21 cellular contexts compared by ENCODE assay signal in genomic region chr2:76298022-76298421, GRCh38.
DNase-seq lines count a peak whose midpoint lies in the region; ATAC-seq, FAIRE-seq and TF ChIP-seq lines count a peak whose summit lies in the region.
"Had no signal": no experiment of that assay in that cellular context is flagged by ENCODE, and none has a peak within 500 bp of the region (broad histone marks: within the 10 kb centered on the region; RNA-seq: fewer than 3 reads in every experiment).

No MANE protein-coding gene starts in this region.

- TF ChIP-seq CTCF in bronchial epithelial cell (IDR thresholded peaks at IDR 0.05; ENCODE audit: insufficient read depth, low read length, severe bottlenecking) (no peak), Peyer's patch (IDR thresholded peaks at IDR 0.05) (no peak), esophagus squamous epithelium (IDR thresholded peaks at IDR 0.05) (no peak)

- no peaks in the 10 kb centered on the region for H3K4me1 Mint-ChIP-seq in stimulated activated memory B cell treated with anti-CD40 and anti-IgM and Interleukin-4, amounts not matched to agents 10 μg/mL and 1 μg/mL and 100 μg/mL, for 72 hours
- no peaks in the 10 kb centered on the region for H3K4me1 Mint-ChIP-seq in activated naive CD4-positive, alpha-beta T cell treated with anti-CD3 and anti-CD28 coated beads for 36 hours (ENCODE audit: low read depth)
- H3K4me1 Mint-ChIP-seq: B cell; CD4-positive, CD25-positive, alpha-beta regulatory T cell had no signal

- peak overlapping the region; percentile 38 for H2AFZ ChIP-seq in neuron (ENCODE audit: low read depth, low read length)

- H3K4me3 ChIP-seq in bronchial epithelial cell (ENCODE audit: low read depth, low read length) (no peak overlapping the region), neuron (ENCODE audit: low read length) (no peak overlapping the region), Peyer's patch (no peak overlapping the region), esophagus squamous epithelium (no peak overlapping the region)
- H3K4me3 ChIP-seq: BLaER1 had no signal

- no peak overlapping the region for H3K27ac ChIP-seq in epithelial cell of prostate
- H3K27ac ChIP-seq in Peyer's patch: no peak overlapping the region
- H3K27ac ChIP-seq in esophagus squamous epithelium: no peak overlapping the region
- H3K27ac ChIP-seq: BLaER1, C4-2B had no signal

- ATAC-seq in stimulated activated memory B cell treated with anti-CD40 and anti-IgM and Interleukin-4, amounts not matched to agents 10 μg/mL and 1 μg/mL and 100 μg/mL, for 72 hours: no peak
- ATAC-seq: CD8-positive, alpha-beta T cell had no signal

- CTCF ChIA-PET in activated naive CD4-positive, alpha-beta T cell treated with anti-CD3 and anti-CD28 coated beads for 36 hours (lab: Charles Lee): no interaction called here

- intact Hi-C loops in esophagus squamous epithelium (cut with DNase I): no loop called here
- intact Hi-C loops in activated naive CD4-positive, alpha-beta T cell treated with anti-CD3 and anti-CD28 coated beads for 36 hours (cut with micrococcal nuclease): no loop called here

- H3K27ac Mint-ChIP-seq in stimulated activated memory B cell treated with anti-CD40 and anti-IgM and Interleukin-4, amounts not matched to agents 10 μg/mL and 1 μg/mL and 100 μg/mL, for 72 hours: no peak overlapping the region
- H3K27ac Mint-ChIP-seq in activated naive CD4-positive, alpha-beta T cell treated with anti-CD3 and anti-CD28 coated beads for 36 hours: no peak overlapping the region
- H3K27ac Mint-ChIP-seq: B cell; CD4-positive, CD25-positive, alpha-beta regulatory T cell; CD8-positive, alpha-beta T cell had no signal

- H3K9me3 ChIP-seq in neuron (ENCODE audit: low read length): no peaks in the 10 kb centered on the region
- no peaks in the 10 kb centered on the region for H3K9me3 ChIP-seq in Peyer's patch
- no peaks in the 10 kb centered on the region for H3K9me3 ChIP-seq in esophagus squamous epithelium
- H3K9me3 ChIP-seq: Caco-2 had no signal

- H3K4me3 Mint-ChIP-seq in stimulated activated memory B cell treated with anti-CD40 and anti-IgM and Interleukin-4, amounts not matched to agents 10 μg/mL and 1 μg/mL and 100 μg/mL, for 72 hours: no peak overlapping the region
- H3K4me3 Mint-ChIP-seq in activated naive CD4-positive, alpha-beta T cell treated with anti-CD3 and anti-CD28 coated beads for 36 hours: no peak overlapping the region
- H3K4me3 Mint-ChIP-seq: B cell; CD4-positive, CD25-positive, alpha-beta regulatory T cell; CD8-positive, alpha-beta T cell had no signal

- H3K36me3 ChIP-seq in bronchial epithelial cell (ENCODE audit: control insufficient read depth, insufficient read depth, low read length) (no peaks in the 10 kb centered on the region), neuron (ENCODE audit: insufficient read depth, low read length) (no peaks in the 10 kb centered on the region), Peyer's patch (no peaks in the 10 kb centered on the region), esophagus squamous epithelium (no peaks in the 10 kb centered on the region)

- H3K4me1 ChIP-seq in neuron (ENCODE audit: insufficient read depth, low read length) (peaks cover 3% of the 10 kb centered on the region), Peyer's patch (no peaks in the 10 kb centered on the region), esophagus squamous epithelium (no peaks in the 10 kb centered on the region)
- H3K4me1 ChIP-seq: Caco-2 had no signal

- DNase-seq in NCI-H526 (lab: John Stamatoyannopoulos, UW) (peak; percentile 71 to 80), bronchial epithelial cell (ENCODE audit: low read depth) (peak; percentile 59), epithelial cell of prostate (ENCODE audit: low read depth, low spot score) (peak; percentile 20), Peyer's patch (no peak), esophagus squamous epithelium (lab: John Stamatoyannopoulos, UW) (no peak)
- no peak for DNase-seq in activated naive CD4-positive, alpha-beta T cell treated with anti-CD3 and anti-CD28 coated beads for 36 hours
- DNase-seq: Caco-2; CD4-positive, CD25-positive, alpha-beta regulatory T cell; CD8-positive, alpha-beta T cell; DMS153; DND-41; H7; HCEC 1CT had no signal

- peaks cover 3% of the 10 kb centered on the region for H3K9me3 Mint-ChIP-seq in stimulated activated memory B cell treated with anti-CD40 and anti-IgM and Interleukin-4, amounts not matched to agents 10 μg/mL and 1 μg/mL and 100 μg/mL, for 72 hours
- no peaks in the 10 kb centered on the region for H3K9me3 Mint-ChIP-seq in activated naive CD4-positive, alpha-beta T cell treated with anti-CD3 and anti-CD28 coated beads for 36 hours

- no peaks in the 10 kb centered on the region for H3K36me3 Mint-ChIP-seq in stimulated activated memory B cell treated with anti-CD40 and anti-IgM and Interleukin-4, amounts not matched to agents 10 μg/mL and 1 μg/mL and 100 μg/mL, for 72 hours
- no peaks in the 10 kb centered on the region for H3K36me3 Mint-ChIP-seq in activated naive CD4-positive, alpha-beta T cell treated with anti-CD3 and anti-CD28 coated beads for 36 hours (ENCODE audit: low read depth)
- H3K36me3 Mint-ChIP-seq: CD4-positive, CD25-positive, alpha-beta regulatory T cell; CD8-positive, alpha-beta T cell had no signal

- TF ChIP-seq POLR2A in Peyer's patch (IDR thresholded peaks at IDR 0.05): no peak
- TF ChIP-seq POLR2A in esophagus squamous epithelium (IDR thresholded peaks at IDR 0.05): no peak

- H3K27me3 ChIP-seq in bronchial epithelial cell (ENCODE audit: control insufficient read depth, insufficient read depth, low read length): no peaks in the 10 kb centered on the region
- no peaks in the 10 kb centered on the region for H3K27me3 ChIP-seq in neuron (ENCODE audit: insufficient read depth, low read length)
- H3K27me3 ChIP-seq in Peyer's patch: no peaks in the 10 kb centered on the region
- H3K27me3 ChIP-seq in esophagus squamous epithelium: no peaks in the 10 kb centered on the region
- H3K27me3 ChIP-seq: BLaER1 had no signal

- no peak for FAIRE-seq in bronchial epithelial cell (lab: Jason Lieb, UNC)
- FAIRE-seq: G401.6, GM12892, H1 had no signal

- no peaks in the 10 kb centered on the region for H3K27me3 Mint-ChIP-seq in stimulated activated memory B cell treated with anti-CD40 and anti-IgM and Interleukin-4, amounts not matched to agents 10 μg/mL and 1 μg/mL and 100 μg/mL, for 72 hours
- H3K27me3 Mint-ChIP-seq in activated naive CD4-positive, alpha-beta T cell treated with anti-CD3 and anti-CD28 coated beads for 36 hours (ENCODE audit: low read depth): no peaks in the 10 kb centered on the region
- H3K27me3 Mint-ChIP-seq: B cell; CD4-positive, CD25-positive, alpha-beta regulatory T cell had no signal

Comparison
In these comparisons a context has a peak if more than half of its experiments do, and no peak if none do; other contexts are left out.
1. DNase-seq: peak in NCI-H526 (2 of 2), bronchial epithelial cell (single experiment) and epithelial cell of prostate (single experiment); none in Peyer's patch (0 of 3), esophagus squamous epithelium (single experiment) and activated naive CD4-positive, alpha-beta T cell treated with anti-CD3 and anti-CD28 coated beads for 36 hours (single experiment).